In the genomic region with DNA sequence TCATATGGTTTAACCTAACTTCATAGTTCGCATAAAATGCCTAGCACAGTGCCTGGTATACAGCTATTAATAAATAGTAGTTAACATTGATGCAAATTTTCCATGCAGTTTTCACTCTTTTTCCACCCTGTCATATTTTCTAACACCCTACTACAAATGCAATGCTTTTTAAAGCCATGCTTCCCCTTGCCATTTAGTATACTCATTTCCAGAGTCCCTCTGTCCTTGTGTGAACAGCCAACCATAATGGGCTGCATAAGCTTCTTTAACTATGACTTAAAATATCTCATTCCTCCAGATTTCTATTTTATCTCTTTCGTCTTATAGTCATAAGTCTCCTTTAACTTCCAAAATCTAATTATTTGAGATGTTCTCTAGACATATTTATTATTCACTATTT, we compare ENCODE assay signal across 22 cellular contexts.
"Had no signal": no experiment of that assay in that cellular context is flagged by ENCODE, and none has a peak within 500 bp of the region (broad histone marks: within the 10 kb centered on the region; RNA-seq: fewer than 3 reads in every experiment).

No MANE protein-coding gene starts in this region.

- H3K4me3 ChIP-seq: coronary artery, dorsolateral prefrontal cortex, esophagus muscularis mucosa, gastroesophageal sphincter, heart left ventricle, left lung, lower lobe of right lung, mucosa of descending colon had no signal

- H3K36me3 ChIP-seq: esophagus muscularis mucosa, gastroesophageal sphincter, heart left ventricle, left lung, lower lobe of right lung had no signal

- ATAC-seq: foreskin keratinocyte; gastroesophageal sphincter; heart left ventricle; left cardiac atrium; left lung; left ventricle myocardium superior; lower lobe of right lung; mucosa of descending colon; naive thymus-derived CD8-positive, alpha-beta T cell had no signal

- H3K9me3 ChIP-seq: esophagus muscularis mucosa, gastroesophageal sphincter, heart left ventricle, left lung, lower lobe of right lung, mucosa of descending colon had no signal

- H3K4me1 ChIP-seq: esophagus muscularis mucosa, foreskin keratinocyte, gastroesophageal sphincter, heart left ventricle, left lung, lower lobe of right lung had no signal

- FAIRE-seq: endothelial cell of umbilical vein, frontal cortex, islet of Langerhans, keratinocyte had no signal

- DNase-seq: dermis blood vessel endothelial cell; dorsolateral prefrontal cortex; effector CD4-positive, alpha-beta T cell; effector memory CD4-positive, alpha-beta T cell; foreskin keratinocyte; heart left ventricle; hippocampal formation; left cardiac atrium; left lung; left ventricle myocardium superior; lower lobe of right lung; mesenchymal stem cell; mucosa of descending colon; naive B cell; naive thymus-derived CD8-positive, alpha-beta T cell had no signal

- H3K27ac ChIP-seq: coronary artery, dorsolateral prefrontal cortex, esophagus muscularis mucosa, foreskin keratinocyte, gastroesophageal sphincter, heart left ventricle, left lung, lower lobe of right lung had no signal

- H3K27me3 ChIP-seq: dorsolateral prefrontal cortex, esophagus muscularis mucosa, foreskin keratinocyte, gastroesophageal sphincter, heart left ventricle, left lung had no signal
